In genomic region chr10:29635711-29636144, GRCh38 we compare ENCODE assay signal across 8 cellular contexts. TPM values are rescaled to one million over a fixed set of nuclear protein-coding genes. Genes with fewer than 3 reads are reported as not detected.
DNase-seq lines count a peak whose midpoint lies in the region; ATAC-seq and TF ChIP-seq lines count a peak whose summit lies in the region.

No MANE protein-coding gene starts in this region.

- H2AFZ ChIP-seq in osteoblast (ENCODE audit: low read length) (no peak overlapping the region), MM.1S (ENCODE audit: low read length) (no peak overlapping the region)

- H3K4me2 ChIP-seq in osteoblast (ENCODE audit: insufficient read depth, low read length) (peak overlapping the region; percentile 54), MM.1S (ENCODE audit: low read depth, low read length) (no peak overlapping the region)

- H3F3A ChIP-seq in MM.1S (ENCODE audit: insufficient read depth, low read length), result no peaks in the 10 kb centered on the region

- H3K36me3 ChIP-seq in A673 (ENCODE audit: insufficient read depth, low read length, poor library complexity, severe bottlenecking) (peaks cover 6% of the 10 kb centered on the region), Panc1 (ENCODE audit: control insufficient read depth, insufficient read depth, low read length) (no peaks in the 10 kb centered on the region), esophagus (ENCODE audit: control insufficient read depth in 2 of 2, insufficient read depth in 2 of 2, low read length in 1 of 2) (peaks cover 0 to 2% of the 10 kb centered on the region in 2 donors), osteoblast (ENCODE audit: insufficient read depth, low read length) (no peaks in the 10 kb centered on the region), MM.1S (replicated peaks; ENCODE audit: insufficient read depth, low read length) (no peaks in the 10 kb centered on the region)

- H3K27me3 ChIP-seq in A673 (replicated peaks; ENCODE audit: insufficient read depth, low read depth, low read length, poor library complexity), result no peaks in the 10 kb centered on the region
- no peaks in the 10 kb centered on the region for H3K27me3 ChIP-seq in Panc1 (ENCODE audit: control insufficient read depth, insufficient read depth, low read length)
- no peaks in the 10 kb centered on the region for H3K27me3 ChIP-seq in esophagus (ENCODE audit: control insufficient read depth in 1 of 2, insufficient read depth in 2 of 2, low read length in 2 of 2)
- no peaks in the 10 kb centered on the region for H3K27me3 ChIP-seq in osteoblast (ENCODE audit: insufficient read depth, low read length)
- H3K27me3 ChIP-seq in MM.1S (replicated peaks; ENCODE audit: insufficient read depth, low read length), result no peaks in the 10 kb centered on the region

- DNase-seq in A673 (ENCODE audit: low spot score) (no peak), Panc1 (ENCODE audit: low read depth, low spot score) (no peak), osteoblast (ENCODE audit: insufficient read length, low spot score, missing footprints) (no peak), MM.1S (no peak)
- no peak for DNase-seq in effector CD8-positive, alpha-beta T cell (lab: John Stamatoyannopoulos, UW)

- no peak overlapping the region for H3K9ac ChIP-seq in MM.1S (ENCODE audit: low read length)

- ATAC-seq in GM19463 (IDR thresholded peaks at IDR 0.05; ENCODE audit: unreplicated experiment) (peak; percentile 89), Panc1 (peak; percentile 68), HG02623 (IDR thresholded peaks at IDR 0.05; ENCODE audit: unreplicated experiment) (no peak)

- intact Hi-C loops in A673 (cut with micrococcal nuclease; ENCODE audit: unreplicated experiment) (no loop called here), Panc1 (cut with micrococcal nuclease; ENCODE audit: unreplicated experiment) (no loop called here)

- TF ChIP-seq CTCF in A673 (conservative IDR thresholded peaks at IDR 0.05; ENCODE audit: low read depth, low read length) (no peak), Panc1 (IDR thresholded peaks at IDR 0.05) (no peak), osteoblast (IDR thresholded peaks at IDR 0.05; ENCODE audit: extremely low read depth, low read depth, low read length) (no peak), MM.1S (IDR thresholded peaks at IDR 0.05; ENCODE audit: low read length) (no peak)

- CTCF ChIA-PET in A673 (lab: Charles Lee) (interaction anchor here (0.7 kb wide), 1 partner anchor 224 kb away, joined by 3 read pairs; no protein-coding TSS in a partner anchor), Panc1 (lab: Charles Lee) (no interaction called here)

- POLR2A ChIA-PET in A673 (lab: Charles Lee; ENCODE audit: low non-redundant PET), result interaction anchor here (0.6 kb wide), 1 partner anchor 14 kb away, joined by 5 read pairs; no protein-coding TSS in a partner anchor
- POLR2A ChIA-PET in Panc1 (lab: Charles Lee), result no interaction called here

- H3K4me1 ChIP-seq in A673 (ENCODE audit: insufficient read depth, low read length, poor library complexity, severe bottlenecking) (peaks cover 40% of the 10 kb centered on the region), Panc1 (ENCODE audit: control insufficient read depth, insufficient read depth, low read length) (peaks cover 32% of the 10 kb centered on the region), esophagus (ENCODE audit: control insufficient read depth in 2 of 2, insufficient read depth in 2 of 2, low read length in 1 of 2) (peaks cover 3 to 11% of the 10 kb centered on the region in 2 donors), osteoblast (ENCODE audit: insufficient read depth, low read length) (peaks cover 42% of the 10 kb centered on the region), MM.1S (ENCODE audit: low read length) (no peaks in the 10 kb centered on the region)

- peak overlapping the region; percentile 71 for H3K27ac ChIP-seq in A673 (ENCODE audit: low read depth, low read length, poor library complexity, severe bottlenecking)
- H3K27ac ChIP-seq in Panc1 (ENCODE audit: low read length), result peak overlapping the region; percentile 76
- H3K27ac ChIP-seq in esophagus (ENCODE audit: low read depth in 2 of 2, low read length in 1 of 2), result peak overlapping the region; percentile 86 to 92
- H3K27ac ChIP-seq in osteoblast (ENCODE audit: low read depth, low read length), result peak overlapping the region; percentile 95
- H3K27ac ChIP-seq in MM.1S (ENCODE audit: low read length), result no peak overlapping the region

- no TSS peak for BruUV-seq in A673 (replicated peaks; lab: Mats Ljungman, UMichigan)
- no TSS peak for BruUV-seq in Panc1 (replicated peaks; lab: Mats Ljungman, UMichigan)

- no peaks in the 10 kb centered on the region for H3K9me2 ChIP-seq in MM.1S (replicated peaks; ENCODE audit: insufficient read depth, low read length)

- 27 to 41% methylated on average over 4 of the region's 4 CpGs for WGBS in esophagus, 2 donors

- H3K79me2 ChIP-seq in osteoblast (ENCODE audit: insufficient read depth, low read length) (peaks cover 48% of the 10 kb centered on the region), MM.1S (ENCODE audit: low read length) (no peaks in the 10 kb centered on the region)

- H3K9me3 ChIP-seq in A673 (ENCODE audit: low read depth, low read length, poor library complexity, severe bottlenecking) (no peaks in the 10 kb centered on the region), Panc1 (ENCODE audit: control insufficient read depth, insufficient read depth, low read depth, low read length) (no peaks in the 10 kb centered on the region), esophagus (ENCODE audit: control insufficient read depth in 2 of 2, insufficient read depth in 1 of 2, low read depth in 1 of 2, low read length in 1 of 2) (no peaks in the 10 kb centered on the region), osteoblast (ENCODE audit: low read depth, low read length) (no peaks in the 10 kb centered on the region), MM.1S (replicated peaks; ENCODE audit: insufficient read depth, low read length) (no peaks in the 10 kb centered on the region)

- in situ Hi-C loops in Panc1 (cut with HindIII; ENCODE audit: low pct_unique_long_range_greater_than_20kb, low sequenced_read_pairs), result no loop called here

- H4K20me1 ChIP-seq in osteoblast (ENCODE audit: insufficient read depth, low read length) (no peaks in the 10 kb centered on the region), MM.1S (ENCODE audit: insufficient read depth, low read length) (no peaks in the 10 kb centered on the region)

- no peak overlapping the region for H3K4me3 ChIP-seq in A673 (ENCODE audit: low read depth, low read length, poor library complexity, severe bottlenecking)
- no peak overlapping the region for H3K4me3 ChIP-seq in Panc1 (ENCODE audit: low read depth in 2 of 2, low read length in 2 of 2)
- H3K4me3 ChIP-seq in esophagus (ENCODE audit: low read depth in 1 of 2, low read length in 2 of 2), result no peak overlapping the region
- H3K4me3 ChIP-seq in osteoblast (ENCODE audit: insufficient read depth, low read length), result peak overlapping the region; percentile 44
- H3K4me3 ChIP-seq in MM.1S (ENCODE audit: low read length), result no peak overlapping the region

RNA-seq across cellular contexts. Expression of gene SVIL, which starts 1.0 kb away (rescaled TPM):
- total RNA-seq in A673 (2021), result 28.0 and 31.9 TPM in 2 replicates
- 72.8 TPM for total RNA-seq in Panc1 (2021; ENCODE audit: unreplicated experiment)
- polyA plus RNA-seq in Panc1 (2012; ENCODE audit: insufficient read length), result 64.8 TPM
- 10 to 100 TPM; 22.3 to 35.2 TPM for polyA plus RNA-seq in esophagus
- total RNA-seq in osteoblast, result 36.9 and 122 TPM in 2 replicates
